11 cellular contexts compared by ENCODE assay signal in genomic region chr6:143299253-143300166, GRCh38.
A peak's percentile ranks its signal among the peaks of the same experiment; 100 is the strongest.
DNase-seq lines count a peak whose midpoint lies in the region; ATAC-seq, FAIRE-seq and TF ChIP-seq lines count a peak whose summit lies in the region.
"Had no signal": no experiment of that assay in that cellular context is flagged by ENCODE, and none has a peak within 500 bp of the region (broad histone marks: within the 10 kb centered on the region; RNA-seq: fewer than 3 reads in every experiment).

No MANE protein-coding gene starts in this region.

- H3K27ac Mint-ChIP-seq in activated T-cell treated with anti-CD3 and anti-CD28 coated beads, Interleukin-2, amount 50 U/mL, for 24 hours: peak overlapping the region; percentile 0

- H3K9me3 Mint-ChIP-seq in activated T-cell treated with anti-CD3 and anti-CD28 coated beads, Interleukin-2, amount 50 U/mL, for 24 hours: peaks cover 3% of the 10 kb centered on the region

- H3K9me3 ChIP-seq in kidney (ENCODE audit: control insufficient read depth in 1 of 2, low read length in 2 of 2): no peaks in the 10 kb centered on the region
- H3K9me3 ChIP-seq in body of pancreas: no peaks in the 10 kb centered on the region

- H2AK5ac ChIP-seq in mesendoderm (ENCODE audit: low read length): no peak overlapping the region

- WGBS in mesendoderm (ENCODE audit: extremely low coverage, insufficient coverage, low lambda C conversion rate): no CpG with 5 or more reads among the region's 6 CpGs
- 70 to 83% methylated on average over 6 of the region's 6 CpGs for WGBS in body of pancreas, 2 donors

- FAIRE-seq in kidney (lab: Jason Lieb, UNC): no peak

- H4K8ac ChIP-seq in mesendoderm (ENCODE audit: low read depth, low read length): no peak overlapping the region

- H4K5ac ChIP-seq in mesendoderm (ENCODE audit: low read length): no peak overlapping the region

- H3K4me1 ChIP-seq in mesendoderm (ENCODE audit: control insufficient read depth, low read depth, low read length): no peaks in the 10 kb centered on the region
- H3K4me1 ChIP-seq in kidney (ENCODE audit: control insufficient read depth in 1 of 2, insufficient read depth in 1 of 2, low read depth in 1 of 2, low read length in 2 of 2): no peaks in the 10 kb centered on the region
- no peaks in the 10 kb centered on the region for H3K4me1 ChIP-seq in body of pancreas
- H3K4me1 ChIP-seq: parathyroid adenoma had no signal

- intact Hi-C loops in kidney (cut with DNase I): no loop called here
- intact Hi-C loops in body of pancreas (cut with DNase I): no loop called here

- no peak overlapping the region for H3K9ac ChIP-seq in mesendoderm (ENCODE audit: low read length)
- no peak overlapping the region for H3K9ac ChIP-seq in kidney (ENCODE audit: low read length in 2 of 2)
- H3K9ac ChIP-seq: parathyroid adenoma had no signal

- no peaks in the 10 kb centered on the region for H3K79me2 ChIP-seq in mesendoderm (ENCODE audit: control insufficient read depth, insufficient read depth, low read length)
- H3K79me2 ChIP-seq: parathyroid adenoma had no signal

- H3K27me3 ChIP-seq in mesendoderm (ENCODE audit: insufficient read depth, low read length, poor library complexity) (no peaks in the 10 kb centered on the region), body of pancreas (no peaks in the 10 kb centered on the region)

- H3K4me1 Mint-ChIP-seq in activated T-cell treated with anti-CD3 and anti-CD28 coated beads, Interleukin-2, amount 50 U/mL, for 24 hours (ENCODE audit: low read depth): peaks cover 14% of the 10 kb centered on the region

- no peak overlapping the region for H2BK5ac ChIP-seq in mesendoderm (ENCODE audit: low read length)

- no peak for DNase-seq in activated T-cell treated with anti-CD3 and anti-CD28 coated beads, Interleukin-2, amount 50 U/mL, for 24 hours
- DNase-seq in activated T-cell treated with anti-CD3 and anti-CD28 coated beads, Interleukin-2, amount 50 U/mL, for 1 hour: no peak
- DNase-seq in mesendoderm (peak; percentile 17), kidney (no peak), NCI-H510A treated with DMSO at 0.1 percent for 48 hours (lab: John Stamatoyannopoulos, UW) (no peak), body of pancreas (no peak)
- DNase-seq: mesenchymal stem cell, substantia nigra had no signal

- H3K23ac ChIP-seq in mesendoderm (ENCODE audit: low read length): no peak overlapping the region

- H3K27ac ChIP-seq in mesendoderm (ENCODE audit: low read depth, low read length) (no peak overlapping the region), kidney (ENCODE audit: low read depth in 2 of 2, low read length in 2 of 2) (no peak overlapping the region), body of pancreas (no peak overlapping the region)
- H3K27ac ChIP-seq: parathyroid adenoma had no signal

- H3K18ac ChIP-seq in mesendoderm (ENCODE audit: low read length): no peak overlapping the region

- ATAC-seq in GM21447 (IDR thresholded peaks at IDR 0.05; ENCODE audit: unreplicated experiment): peak; percentile 72
- peak; percentile 69 for ATAC-seq in HG03108 (IDR thresholded peaks at IDR 0.05; ENCODE audit: unreplicated experiment)
- ATAC-seq in body of pancreas: no peak

- H3K36me3 ChIP-seq in mesendoderm (ENCODE audit: control insufficient read depth, insufficient read depth, low read length) (no peaks in the 10 kb centered on the region), kidney (ENCODE audit: control insufficient read depth in 1 of 2, insufficient read depth in 2 of 2, low read length in 2 of 2) (no peaks in the 10 kb centered on the region), body of pancreas (replicated peaks in 1 of 2; ENCODE audit: insufficient read depth in 1 of 2, low read depth in 2 of 2) (no peaks in the 10 kb centered on the region)

- H3K36me3 Mint-ChIP-seq in activated T-cell treated with anti-CD3 and anti-CD28 coated beads, Interleukin-2, amount 50 U/mL, for 24 hours (ENCODE audit: low read depth): no peaks in the 10 kb centered on the region

- H2BK120ac ChIP-seq in mesendoderm (ENCODE audit: low read depth, low read length): no peak overlapping the region

- H3K4me3 ChIP-seq in mesendoderm (ENCODE audit: low read length) (no peak overlapping the region), kidney (ENCODE audit: low read length in 2 of 2) (no peak overlapping the region), body of pancreas (no peak overlapping the region)

- H3K4ac ChIP-seq in mesendoderm (ENCODE audit: low read depth, low read length): no peak overlapping the region

- TF ChIP-seq CTCF in kidney (IDR thresholded peaks at IDR 0.05; ENCODE audit: borderline replicate concordance, extremely low read depth, insufficient read depth) (no peak), body of pancreas (IDR thresholded peaks at IDR 0.05) (no peak)

- no peaks in the 10 kb centered on the region for H3K27me3 Mint-ChIP-seq in activated T-cell treated with anti-CD3 and anti-CD28 coated beads, Interleukin-2, amount 50 U/mL, for 24 hours

- no peaks in the 10 kb centered on the region for H3K79me1 ChIP-seq in mesendoderm (ENCODE audit: low read length)

- no peak overlapping the region for H3K4me2 ChIP-seq in mesendoderm (ENCODE audit: low read length)

- no peak for TF ChIP-seq POLR2A in body of pancreas (IDR thresholded peaks at IDR 0.05)

- H2BK15ac ChIP-seq in mesendoderm (replicated peaks; ENCODE audit: low read depth): no peak overlapping the region

- H3K56ac ChIP-seq in mesendoderm (ENCODE audit: low read length): no peak overlapping the region

- no peak overlapping the region for H3K4me3 Mint-ChIP-seq in activated T-cell treated with anti-CD3 and anti-CD28 coated beads, Interleukin-2, amount 50 U/mL, for 24 hours
